ENCODE assay signal across 1 cellular context in genomic region chr7:128869138-128869943, GRCh38.
TF ChIP-seq lines count a peak whose summit lies in the region.

No MANE protein-coding gene starts in this region.

TF ChIP-seq in GM12878, 131 proteins besides CTCF, POLR2A, EP300 and RAD21 (continued from another document):
- TF ChIP-seq ZNF687 (IDR thresholded peaks at IDR 0.05) = no peak; the same call in 1 of the 2 replicates
- no peak for TF ChIP-seq E2F4 (IDR thresholded peaks at IDR 0.05; ENCODE audit: low read depth, low read length)
- no peak for TF ChIP-seq TAF1 (IDR thresholded peaks at IDR 0.05; ENCODE audit: borderline replicate concordance, low read depth, low read length)
- no peak for TF ChIP-seq RELA (IDR thresholded peaks at IDR 0.05; ENCODE audit: borderline replicate concordance, partially characterized antibody)
- TF ChIP-seq PML (IDR thresholded peaks at IDR 0.05; ENCODE audit: low read length) = no peak
